ENCODE assay signal across 21 cellular contexts in genomic region chr15:73949496-73949895, GRCh38. TPM values are rescaled to one million over a fixed set of nuclear protein-coding genes. Genes with fewer than 3 reads are reported as not detected.
DNase-seq lines count a peak whose midpoint lies in the region; ATAC-seq and TF ChIP-seq lines count a peak whose summit lies in the region.
"Had no signal": no experiment of that assay in that cellular context is flagged by ENCODE, and none has a peak within 500 bp of the region (broad histone marks: within the 10 kb centered on the region; RNA-seq: fewer than 3 reads in every experiment).

No MANE protein-coding gene starts in this region.

- peak overlapping the region; percentile 100 for H3K27ac Mint-ChIP-seq in glutamatergic neuron (ENCODE audit: unreplicated experiment)
- H3K27ac Mint-ChIP-seq: H9 had no signal

- H3F3A ChIP-seq in GM23248 (ENCODE audit: insufficient read depth) (peaks cover 39% of the 10 kb centered on the region), smooth muscle cell (ENCODE audit: low read depth) (peaks cover 19% of the 10 kb centered on the region)

- H3K27me3 ChIP-seq in GM23248 (replicated peaks; ENCODE audit: insufficient read depth) (no peaks in the 10 kb centered on the region), ascending aorta (no peaks in the 10 kb centered on the region), smooth muscle cell (ENCODE audit: low read depth) (no peaks in the 10 kb centered on the region), testis (no peaks in the 10 kb centered on the region)

- H2AFZ ChIP-seq in GM23248 = no peak overlapping the region
- no peak overlapping the region for H2AFZ ChIP-seq in smooth muscle cell (ENCODE audit: low read depth)

- peak overlapping the region; percentile 40 for H3K4me3 Mint-ChIP-seq in glutamatergic neuron (ENCODE audit: unreplicated experiment)
- H3K4me3 Mint-ChIP-seq: CD4-positive, CD25-positive, alpha-beta regulatory T cell; H9; HFFc6 had no signal

- no peaks in the 10 kb centered on the region for H4K20me1 ChIP-seq in GM23248 (ENCODE audit: insufficient read depth)
- H4K20me1 ChIP-seq in smooth muscle cell (ENCODE audit: low read depth) = no peaks in the 10 kb centered on the region

- intact Hi-C loops in ascending aorta (cut with DNase I) = no loop called here
- intact Hi-C loops in testis (cut with DNase I; ENCODE audit: low total_unique reads) = no loop called here

- H3K9ac ChIP-seq in GM23248 (0 out of 2 replicates have a peak overlapping the region, but pooled peaks have one; percentile 51), smooth muscle cell (ENCODE audit: low read depth) (no peak overlapping the region)
- H3K9ac ChIP-seq: KMS-11 had no signal

- DNase-seq in GM23248 = no peak
- DNase-seq in ascending aorta (ENCODE audit: low spot score in 2 of 2) = peak in 1 of 2 donors; percentile 56
- DNase-seq in glutamatergic neuron = no peak
- DNase-seq in smooth muscle cell (lab: John Stamatoyannopoulos, UW; ENCODE audit: unreplicated experiment) = no peak
- no peak for DNase-seq in G401 (ENCODE audit: low spot score)
- no peak for DNase-seq in HUDEP-2 (lab: John Stamatoyannopoulos, UW; ENCODE audit: unreplicated experiment in 76 of 76)
- DNase-seq in testis = no peak
- DNase-seq: CD4-positive, CD25-positive, alpha-beta regulatory T cell; DMS79; H9; HFFc6; NCI-H1105; NCI-H146; NCI-H2029 treated with DMSO at 0.1 percent for 48 hours; NCI-H226; NCI-H510A treated with DMSO at 0.1 percent for 48 hours; NCI-H748 treated with DMSO at 0.1 percent for 48 hours had no signal

- H3K36me3 ChIP-seq in GM23248 (ENCODE audit: low read depth) (peaks cover 37% of the 10 kb centered on the region), ascending aorta (peaks cover 39 to 49% of the 10 kb centered on the region in 2 donors), smooth muscle cell (ENCODE audit: low read depth) (no peaks in the 10 kb centered on the region), testis (ENCODE audit: low read depth, missing control alignments) (no peaks in the 10 kb centered on the region)

- H3K9me3 ChIP-seq in GM23248 (ENCODE audit: low read depth) (no peaks in the 10 kb centered on the region), ascending aorta (no peaks in the 10 kb centered on the region), smooth muscle cell (replicated peaks; ENCODE audit: low read depth) (no peaks in the 10 kb centered on the region), testis (no peaks in the 10 kb centered on the region)
- H3K9me3 ChIP-seq: A549 had no signal

- H3K27me3 Mint-ChIP-seq in glutamatergic neuron (ENCODE audit: unreplicated experiment) = peaks cover 24% of the 10 kb centered on the region
- H3K27me3 Mint-ChIP-seq: CD4-positive, CD25-positive, alpha-beta regulatory T cell had no signal

- H3K9me3 Mint-ChIP-seq in glutamatergic neuron (ENCODE audit: unreplicated experiment) = peaks cover 35% of the 10 kb centered on the region
- H3K9me3 Mint-ChIP-seq: CD4-positive, CD25-positive, alpha-beta regulatory T cell; H9; HFFc6 had no signal

- no peak for TF ChIP-seq CTCF in ascending aorta (IDR thresholded peaks at IDR 0.05)
- TF ChIP-seq CTCF in glutamatergic neuron (IDR thresholded peaks at IDR 0.05; ENCODE audit: partially characterized antibody, unreplicated experiment) = no peak
- TF ChIP-seq CTCF in smooth muscle cell (IDR thresholded peaks at IDR 0.05; ENCODE audit: borderline replicate concordance, insufficient read depth, poor library complexity, severe bottlenecking) = no peak
- no peak for TF ChIP-seq CTCF in testis (IDR thresholded peaks at IDR 0.05)

- peaks cover 12% of the 10 kb centered on the region for H3K36me3 Mint-ChIP-seq in glutamatergic neuron (ENCODE audit: unreplicated experiment)
- H3K36me3 Mint-ChIP-seq: CD4-positive, CD25-positive, alpha-beta regulatory T cell had no signal

- H3K4me1 ChIP-seq in GM23248 (ENCODE audit: insufficient read depth) (peaks cover 18% of the 10 kb centered on the region), ascending aorta (peaks cover 14 to 38% of the 10 kb centered on the region in 2 donors), smooth muscle cell (ENCODE audit: low read depth) (peaks cover 17% of the 10 kb centered on the region), testis (peaks cover 24% of the 10 kb centered on the region)
- H3K4me1 ChIP-seq: A549 had no signal

- H3K4me1 Mint-ChIP-seq in glutamatergic neuron (ENCODE audit: low read depth, unreplicated experiment) = peaks cover 53% of the 10 kb centered on the region

- no peak overlapping the region for H3K27ac ChIP-seq in GM23248
- peak overlapping the region; percentile 99 to 100 for H3K27ac ChIP-seq in ascending aorta
- H3K27ac ChIP-seq in smooth muscle cell (ENCODE audit: low read depth) = peak overlapping the region; percentile 67
- H3K27ac ChIP-seq in testis = no peak overlapping the region
- H3K27ac ChIP-seq: A549, KMS-11, RWPE1 had no signal

- no peak for ATAC-seq in HG02973 (IDR thresholded peaks at IDR 0.05; ENCODE audit: unreplicated experiment)
- ATAC-seq: A549 had no signal

- in situ Hi-C loops in GM23248 (cut with MboI) = no loop called here
- in situ Hi-C loops in G401 (cut with HindIII; ENCODE audit: low sequenced_read_pairs) = no loop called here

- H3K9me2 ChIP-seq in GM23248 (ENCODE audit: insufficient read depth) = no peaks in the 10 kb centered on the region

- H3K79me2 ChIP-seq in GM23248 (ENCODE audit: insufficient read depth) = peaks cover 11% of the 10 kb centered on the region
- H3K79me2 ChIP-seq in smooth muscle cell (ENCODE audit: low read depth) = no peaks in the 10 kb centered on the region

- H3K4me3 ChIP-seq in GM23248 (no peak overlapping the region), ascending aorta (no peak overlapping the region), smooth muscle cell (no peak overlapping the region), testis (no peak overlapping the region)
- H3K4me3 ChIP-seq: A549 had no signal

- no peak for TF ChIP-seq POLR2A in testis (IDR thresholded peaks at IDR 0.05)

- no peak overlapping the region for H3K4me2 ChIP-seq in GM23248 (ENCODE audit: unreplicated experiment)
- no peak overlapping the region for H3K4me2 ChIP-seq in smooth muscle cell
- H3K4me2 ChIP-seq: A549, KMS-11 had no signal

- 94 to 95% methylated on average over 10 of the region's 10 CpGs for WGBS in GM23248 (ENCODE audit: low coverage in 1 of 2, low lambda C conversion rate in 2 of 2, missing lambda C conversion rate in 2 of 2), 2 experiments
- 90% methylated on average over 10 of the region's 10 CpGs for WGBS in smooth muscle cell (ENCODE audit: low lambda C conversion rate)
- WGBS in testis, 2 donors = 90 to 98% methylated on average over 7 to 10 of the region's 10 CpGs

RNA-seq across cellular contexts. Expression of gene LOXL1, which starts 23.2 kb away (rescaled TPM):
- 534 and 540 TPM in 2 replicates for total RNA-seq in GM23248 (2014; rRNA removed; shearing (Covaris generic))
- polyA plus RNA-seq in GM23248 (2016; fragmentation: Nextera tagmentation; extraction: Ambion mirVana) (396 and 401 TPM in 2 replicates), smooth muscle cell (736 and 899 TPM in 2 replicates), testis (ENCODE audit: insufficient read depth, low read depth, low replicate concordance) (56.8 TPM)
- total RNA-seq in ascending aorta (260 TPM), glutamatergic neuron (ENCODE audit: unreplicated experiment) (163 TPM), smooth muscle cell (239 and 252 TPM in 2 replicates), testis (10 to 100 TPM; 13.9 to 14.9 TPM)
- 77.4 and 117 TPM in 2 replicates for total RNA-seq in G401 (2014; rRNA removed; shearing (Covaris generic))

RNA-seq across cellular contexts. Expression of gene STOML1, which starts 42.6 kb away (rescaled TPM):
- 27.8 and 43.9 TPM in 2 replicates for total RNA-seq in GM23248 (2014; rRNA removed; shearing (Covaris generic))
- polyA plus RNA-seq in GM23248 (2016; fragmentation: Nextera tagmentation; extraction: Ambion mirVana) (26.9 and 27.2 TPM in 2 replicates), smooth muscle cell (23.7 and 27.5 TPM in 2 replicates), testis (ENCODE audit: insufficient read depth, low read depth, low replicate concordance) (25.6 TPM)
- total RNA-seq in ascending aorta (15.3 TPM), glutamatergic neuron (ENCODE audit: unreplicated experiment) (19.5 TPM), smooth muscle cell (9.3 and 12.4 TPM in 2 replicates), testis (10 to 100 TPM; 18.2 to 20.1 TPM)
- 6.0 and 13.0 TPM in 2 replicates for total RNA-seq in G401 (2014; rRNA removed; shearing (Covaris generic))

RNA-seq across cellular contexts. Expression of gene PML, which starts 45.0 kb away (rescaled TPM):
- 55.3 and 74.7 TPM in 2 replicates for total RNA-seq in GM23248 (2014; rRNA removed; shearing (Covaris generic))
- polyA plus RNA-seq in GM23248 (2016; fragmentation: Nextera tagmentation; extraction: Ambion mirVana) = 52.9 and 58.0 TPM in 2 replicates
- total RNA-seq in ascending aorta = 227 TPM
- 27.6 TPM for total RNA-seq in glutamatergic neuron (ENCODE audit: unreplicated experiment)
- 21.6 and 34.1 TPM in 2 replicates for total RNA-seq in smooth muscle cell
- 33.7 and 39.4 TPM in 2 replicates for polyA plus RNA-seq in smooth muscle cell
- 5.8 and 8.7 TPM in 2 replicates for total RNA-seq in G401 (2014; rRNA removed; shearing (Covaris generic))
- 10 to 100 TPM; 53.9 to 59.5 TPM for total RNA-seq in testis
- polyA plus RNA-seq in testis (ENCODE audit: insufficient read depth, low read depth, low replicate concordance) = 20.9 TPM

Comparison
In these comparisons a context has a peak if more than half of its experiments do, and no peak if none do; other contexts are left out.
1. H3K27ac ChIP-seq: peak in ascending aorta (2 of 2) and smooth muscle cell (single experiment); none in GM23248 (single experiment) and testis (0 of 2).